ENCODE assay signal across 8 cellular contexts in genomic region chr11:45025716-45026492, GRCh38.
DNase-seq lines count a peak whose midpoint lies in the region; ATAC-seq and TF ChIP-seq lines count a peak whose summit lies in the region.

No MANE protein-coding gene starts in this region.

- TF ChIP-seq CTCF in GM10248 (IDR thresholded peaks at IDR 0.05; ENCODE audit: control extremely low read depth, extremely low read depth, low read depth, missing control alignments) (no peak), spleen (IDR thresholded peaks at IDR 0.05 in 8 of 11, conservative IDR thresholded peaks at IDR 0.05 in 3 of 11) (no peak), A673 (conservative IDR thresholded peaks at IDR 0.05; ENCODE audit: low read depth, low read length) (no peak)

- no peak overlapping the region for H3K4me3 ChIP-seq in spleen
- no peak overlapping the region for H3K4me3 ChIP-seq in A673 (ENCODE audit: low read depth, low read length, poor library complexity, severe bottlenecking)

- ATAC-seq in GM21723 (IDR thresholded peaks at IDR 0.05; ENCODE audit: unreplicated experiment) (peak; percentile 68), esophagus mucosa (peak; percentile 54)

- no peaks in the 10 kb centered on the region for H3K9me3 ChIP-seq in spleen
- no peaks in the 10 kb centered on the region for H3K9me3 ChIP-seq in A673 (ENCODE audit: low read depth, low read length, poor library complexity, severe bottlenecking)

- DNase-seq in GM10248 (ENCODE audit: extremely low spot score) (peak; percentile 26), NCI-H446 treated with DMSO at 0.1 percent for 48 hours (lab: John Stamatoyannopoulos, UW) (peak; percentile 20), spleen (peak; percentile 87), HuH-7.5 (ENCODE audit: low spot score) (no peak), SW480 (ENCODE audit: low spot score) (no peak), A673 (ENCODE audit: low spot score) (no peak)

- H3K27ac ChIP-seq in spleen (peak overlapping the region in 7 of 8 donors; percentile 2 to 73 (median 40)), A673 (ENCODE audit: low read depth, low read length, poor library complexity, severe bottlenecking) (no peak overlapping the region)

- no peak for TF ChIP-seq POLR2A in spleen (IDR thresholded peaks at IDR 0.05)

- intact Hi-C loops in spleen (cut with DNase I; ENCODE audit: low total_unique reads) (no loop called here), A673 (cut with micrococcal nuclease; ENCODE audit: unreplicated experiment) (no loop called here)

- 25 to 30% (median 27%) methylated on average over 10 to 12 of the region's 12 CpGs for WGBS in spleen, 5 donors

- no peaks in the 10 kb centered on the region for H3K27me3 ChIP-seq in spleen (replicated peaks in 1 of 7)
- no peaks in the 10 kb centered on the region for H3K27me3 ChIP-seq in A673 (replicated peaks; ENCODE audit: insufficient read depth, low read depth, low read length, poor library complexity)

- H3K36me3 ChIP-seq in spleen (no peaks in the 10 kb centered on the region), A673 (ENCODE audit: insufficient read depth, low read length, poor library complexity, severe bottlenecking) (no peaks in the 10 kb centered on the region)

- CTCF ChIA-PET in GM10248 (lab: Yijun Ruan, JAX) = interaction anchor here (1.0 to 2.5 kb wide), 2 partner anchors 14 to 77 kb away, joined by 5 to 8 read pairs; no protein-coding TSS in a partner anchor
- CTCF ChIA-PET in A673 (lab: Charles Lee) = no interaction called here

- no TSS peak for BruUV-seq in A673 (replicated peaks; lab: Mats Ljungman, UMichigan)

- POLR2A ChIA-PET in GM10248 (lab: Yijun Ruan, JAX) = no interaction called here
- POLR2A ChIA-PET in A673 (lab: Charles Lee; ENCODE audit: low non-redundant PET) = no interaction called here

- H3K4me1 ChIP-seq in spleen (peaks cover 7 to 57% (median 45%) of the 10 kb centered on the region in 6 donors), A673 (ENCODE audit: insufficient read depth, low read length, poor library complexity, severe bottlenecking) (no peaks in the 10 kb centered on the region)

Comparison
In these comparisons a context has a peak if more than half of its experiments do, and no peak if none do; other contexts are left out.
1. DNase-seq: peak in GM10248 (single experiment), NCI-H446 treated with DMSO at 0.1 percent for 48 hours (single experiment) and spleen (single experiment); none in HuH-7.5 (single experiment), SW480 (single experiment) and A673 (single experiment).